In the genomic region with DNA sequence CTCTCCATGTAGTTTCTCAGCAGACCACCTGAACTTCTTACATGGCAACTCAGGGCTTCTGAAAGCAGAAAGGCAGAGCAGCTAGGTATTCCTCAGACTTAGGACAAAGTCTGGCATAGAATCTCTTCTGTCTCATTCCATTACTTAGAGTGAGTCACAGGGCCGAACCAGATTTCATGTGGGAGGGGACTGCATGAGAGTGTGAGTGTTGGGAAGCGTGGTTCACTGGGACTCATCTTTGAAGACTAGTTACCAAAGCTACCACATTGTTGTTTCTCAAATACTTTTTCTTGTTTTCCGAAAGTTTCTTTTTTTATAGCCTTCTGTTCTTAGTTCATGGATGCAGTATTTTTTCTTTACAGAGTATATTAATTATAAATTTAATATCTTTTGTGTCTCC, we compare ENCODE assay signal across 14 cellular contexts. TPM values are rescaled to one million over a fixed set of nuclear protein-coding genes. Genes with fewer than 3 reads are reported as not detected.
A peak's percentile ranks its signal among the peaks of the same experiment; 100 is the strongest.
DNase-seq lines count a peak whose midpoint lies in the region; ATAC-seq and TF ChIP-seq lines count a peak whose summit lies in the region.
"Had no signal": no experiment of that assay in that cellular context is flagged by ENCODE, and none has a peak within 500 bp of the region (broad histone marks: within the 10 kb centered on the region; RNA-seq: fewer than 3 reads in every experiment).

No MANE protein-coding gene starts in this region.

- H3K27me3 Mint-ChIP-seq in endothelial cell (ENCODE audit: unreplicated experiment) = no peaks in the 10 kb centered on the region

- H3K9me3 Mint-ChIP-seq in endothelial cell (ENCODE audit: unreplicated experiment) = no peaks in the 10 kb centered on the region
- H3K9me3 Mint-ChIP-seq: stimulated activated naive CD8-positive, alpha-beta T cell treated with anti-CD3 and anti-CD28 coated beads, Interleukin-15, amount 100 ng/mL, for 72 hours had no signal

- no peak for ATAC-seq in HG02642 (IDR thresholded peaks at IDR 0.05; ENCODE audit: poor library complexity, unreplicated experiment)
- ATAC-seq: activated CD8-positive, alpha-beta memory T cell treated with anti-CD3 and anti-CD28 coated beads, Interleukin-2, amount 10 ng/mL, durations not matched to agents 7 days and 5 days; left ventricle myocardium superior; stimulated activated naive CD8-positive, alpha-beta T cell treated with anti-CD3 and anti-CD28 coated beads, Interleukin-15, amount 100 ng/mL, for 72 hours had no signal

- no peaks in the 10 kb centered on the region for H3K4me1 Mint-ChIP-seq in endothelial cell (ENCODE audit: unreplicated experiment)
- H3K4me1 Mint-ChIP-seq: activated CD8-positive, alpha-beta memory T cell treated with anti-CD3 and anti-CD28 coated beads, Interleukin-2, amount 10 ng/mL, durations not matched to agents 7 days and 5 days; stimulated activated naive CD8-positive, alpha-beta T cell treated with anti-CD3 and anti-CD28 coated beads, Interleukin-15, amount 100 ng/mL, for 72 hours had no signal

- peak; percentile 8 for DNase-seq in A172 (ENCODE audit: low spot score)
- DNase-seq in ELR (ENCODE audit: low read depth) = peak; percentile 68
- DNase-seq in SW480 (ENCODE audit: low spot score) = peak; percentile 23
- DNase-seq in iris pigment epithelial cell (ENCODE audit: low read depth) = peak; percentile 51
- no peak for DNase-seq in endothelial cell (ENCODE audit: low spot score)
- no peak for DNase-seq in NCI-H345 treated with DMSO at 0.1 percent for 48 hours (lab: John Stamatoyannopoulos, UW; ENCODE audit: unreplicated experiment)
- DNase-seq in NCI-H1105 (lab: John Stamatoyannopoulos, UW) = no peak
- DNase-seq: activated CD8-positive, alpha-beta memory T cell treated with anti-CD3 and anti-CD28 coated beads, Interleukin-2, amount 10 ng/mL, durations not matched to agents 7 days and 5 days; effector CD8-positive, alpha-beta T cell; glutamatergic neuron; left ventricle myocardium superior; stimulated activated naive CD8-positive, alpha-beta T cell treated with anti-CD3 and anti-CD28 coated beads, Interleukin-15, amount 100 ng/mL, for 72 hours; T1000 had no signal

- H3K4me3 Mint-ChIP-seq in endothelial cell (ENCODE audit: unreplicated experiment) = no peak overlapping the region
- H3K4me3 Mint-ChIP-seq: activated CD8-positive, alpha-beta memory T cell treated with anti-CD3 and anti-CD28 coated beads, Interleukin-2, amount 10 ng/mL, durations not matched to agents 7 days and 5 days; stimulated activated naive CD8-positive, alpha-beta T cell treated with anti-CD3 and anti-CD28 coated beads, Interleukin-15, amount 100 ng/mL, for 72 hours had no signal

- no peak overlapping the region for H3K27ac Mint-ChIP-seq in endothelial cell (ENCODE audit: unreplicated experiment)
- H3K27ac Mint-ChIP-seq: activated CD8-positive, alpha-beta memory T cell treated with anti-CD3 and anti-CD28 coated beads, Interleukin-2, amount 10 ng/mL, durations not matched to agents 7 days and 5 days; stimulated activated naive CD8-positive, alpha-beta T cell treated with anti-CD3 and anti-CD28 coated beads, Interleukin-15, amount 100 ng/mL, for 72 hours had no signal

- no peaks in the 10 kb centered on the region for H3K36me3 Mint-ChIP-seq in endothelial cell (ENCODE audit: low read depth, unreplicated experiment)
- H3K36me3 Mint-ChIP-seq: activated CD8-positive, alpha-beta memory T cell treated with anti-CD3 and anti-CD28 coated beads, Interleukin-2, amount 10 ng/mL, durations not matched to agents 7 days and 5 days had no signal

- TF ChIP-seq CTCF in endothelial cell (IDR thresholded peaks at IDR 0.05; ENCODE audit: unreplicated experiment) = no peak

RNA-seq across cellular contexts. Expression of a gene that starts 36.1 kb away (rescaled TPM):
- 0.05 and 0.10 TPM in 2 replicates for total RNA-seq in A172 (2014; rRNA removed; shearing (Covaris generic))
- total RNA-seq in endothelial cell (ENCODE audit: unreplicated experiment) = 34.1 TPM
- total RNA-seq: activated CD8-positive, alpha-beta memory T cell treated with anti-CD3 and anti-CD28 coated beads, Interleukin-2, amount 10 ng/mL, durations not matched to agents 7 days and 5 days had no signal

RNA-seq across cellular contexts. Expression of a gene that starts 51.0 kb away (rescaled TPM):
- total RNA-seq in A172 (2014; rRNA removed; shearing (Covaris generic)) = 5.7 and 7.1 TPM in 2 replicates
- 13.8 TPM for total RNA-seq in endothelial cell (ENCODE audit: unreplicated experiment)

Comparison
In these comparisons a context has a peak if more than half of its experiments do, and no peak if none do; other contexts are left out.
1. DNase-seq: peak in A172 (single experiment), ELR (single experiment), SW480 (single experiment) and iris pigment epithelial cell (single experiment); none in endothelial cell (single experiment), NCI-H345 treated with DMSO at 0.1 percent for 48 hours (single experiment) and NCI-H1105 (single experiment).
2. RNA of a gene that starts 36.1 kb away (total RNA-seq): 34.1 TPM in endothelial cell (single experiment); 0.05 to 0.10 TPM in A172; every median in the first group is over 10 times any median in the second.